ENCODE assay signal across 22 cellular contexts in the genomic region with DNA sequence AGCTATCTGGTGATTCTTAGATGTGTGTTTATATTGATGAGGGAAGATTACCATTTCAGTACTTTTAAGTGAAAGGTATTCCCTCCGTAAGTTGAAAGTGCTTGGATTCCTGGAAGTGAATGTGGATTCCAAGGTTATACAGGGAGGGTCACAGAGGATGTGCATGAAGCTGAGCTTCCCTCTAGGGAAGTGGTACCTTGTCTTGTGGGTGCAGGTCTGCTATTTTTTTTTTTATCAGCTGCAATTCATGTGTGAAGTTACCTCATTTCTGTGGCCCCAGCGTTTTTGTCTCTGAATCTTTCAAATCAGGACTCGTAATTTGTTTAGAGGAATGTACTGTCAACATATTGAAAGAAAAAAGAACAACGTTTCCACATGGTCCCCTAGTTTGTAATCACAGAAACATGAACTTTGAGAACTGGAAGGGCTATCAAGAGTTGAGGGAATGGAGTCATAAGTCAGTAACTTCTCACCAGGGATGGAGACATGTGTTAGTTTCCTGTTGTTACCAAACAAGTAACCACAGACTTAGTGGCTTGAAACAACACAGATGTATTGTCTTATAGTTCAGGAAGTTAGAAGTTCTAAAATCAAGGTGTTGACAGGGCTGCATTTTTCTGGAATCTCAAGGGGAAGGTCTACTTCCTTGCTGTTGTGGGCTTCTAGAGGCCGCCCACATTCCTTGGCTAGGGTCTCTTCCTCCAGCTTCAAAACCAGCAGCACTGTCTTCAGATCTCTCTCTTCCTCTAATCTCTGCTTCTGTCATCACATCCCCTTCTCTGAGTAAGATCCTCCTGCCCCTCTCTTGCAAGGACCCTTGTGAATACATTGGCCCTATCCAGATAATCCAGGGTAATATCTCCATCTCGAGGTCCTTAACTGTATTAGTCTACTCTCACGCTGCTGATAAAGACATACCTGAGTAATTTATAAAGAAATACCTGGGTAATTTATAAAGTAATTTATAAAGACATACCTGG.
DNase-seq lines count a peak whose midpoint lies in the region; ATAC-seq, FAIRE-seq and TF ChIP-seq lines count a peak whose summit lies in the region.
"Had no signal": no experiment of that assay in that cellular context is flagged by ENCODE, and none has a peak within 500 bp of the region (broad histone marks: within the 10 kb centered on the region; RNA-seq: fewer than 3 reads in every experiment).

No MANE protein-coding gene starts in this region.

- DNase-seq in AG10803 (ENCODE audit: low read depth) (peak; percentile 95), GM03348 (ENCODE audit: low spot score) (peak; percentile 20), Peyer's patch (no peak), fibroblast of pulmonary artery (ENCODE audit: low read depth) (peak; percentile 63), WERI-Rb-1 (no peak), HTR-8/SVneo (ENCODE audit: insufficient read length, low spot score) (no peak)
- no peak for DNase-seq in stimulated activated CD4-positive, alpha-beta T cell treated with anti-CD3 and anti-CD28 coated beads, Interleukin-4, amount 100 ng/mL, for 1 hour
- DNase-seq: activated naive CD4-positive, alpha-beta T cell treated with anti-CD3 and anti-CD28 coated beads, Interleukin-2, amount 50 U/mL, for 16 hours; BE2C; endodermal cell; foreskin melanocyte; NCI-H1694; NCI-H446 treated with DMSO at 0.1 percent for 48 hours; right cardiac atrium; stimulated activated CD4-positive, alpha-beta T cell treated with anti-CD3 and anti-CD28 coated beads, Interleukin-4, amount 100 ng/mL, for 24 hours; trophoblast cell had no signal

- FAIRE-seq in HTR-8/SVneo (lab: Jason Lieb, UNC), result no peak

- no peak for TF ChIP-seq POLR2A in Peyer's patch (IDR thresholded peaks at IDR 0.05)

- no peaks in the 10 kb centered on the region for H3K27me3 ChIP-seq in Peyer's patch
- H3K27me3 ChIP-seq in WERI-Rb-1 (ENCODE audit: insufficient read depth, low read depth, severe bottlenecking), result no peaks in the 10 kb centered on the region
- H3K27me3 ChIP-seq: BE2C had no signal

- no peaks in the 10 kb centered on the region for H3K4me1 ChIP-seq in Peyer's patch
- H3K4me1 ChIP-seq: BE2C had no signal

- H3K36me3 ChIP-seq in Peyer's patch (no peaks in the 10 kb centered on the region), WERI-Rb-1 (no peaks in the 10 kb centered on the region)
- H3K36me3 ChIP-seq: BE2C had no signal

- ATAC-seq in HG03196 (IDR thresholded peaks at IDR 0.05; ENCODE audit: unreplicated experiment), result no peak
- ATAC-seq: HCT116, right cardiac atrium had no signal

- H3K9me3 ChIP-seq in Peyer's patch (no peaks in the 10 kb centered on the region), WERI-Rb-1 (ENCODE audit: severe bottlenecking) (no peaks in the 10 kb centered on the region)
- H3K9me3 ChIP-seq: BE2C had no signal

- TF ChIP-seq CTCF in AG10803 (conservative IDR thresholded peaks at IDR 0.05; ENCODE audit: low read length) (no peak), Peyer's patch (IDR thresholded peaks at IDR 0.05) (no peak), fibroblast of pulmonary artery (IDR thresholded peaks at IDR 0.05; ENCODE audit: low read length, missing control alignments) (no peak), WERI-Rb-1 (IDR thresholded peaks at IDR 0.05; ENCODE audit: low read depth, low read length) (no peak)

- peak overlapping the region in 3 of 4 donors; percentile 5 to 39 (median 10) for H3K27ac ChIP-seq in Peyer's patch
- H3K27ac ChIP-seq in WERI-Rb-1, result no peak overlapping the region
- H3K27ac ChIP-seq: HL-60, KMS-11, SK-N-MC had no signal

- H3K4me3 ChIP-seq in AG10803 (ENCODE audit: low read length), result no peak overlapping the region
- H3K4me3 ChIP-seq in Peyer's patch, result no peak overlapping the region
- H3K4me3 ChIP-seq in fibroblast of pulmonary artery (replicated peaks; ENCODE audit: low read depth, low read length), result no peak overlapping the region
- no peak overlapping the region for H3K4me3 ChIP-seq in WERI-Rb-1 (ENCODE audit: low read depth, low read length)
- H3K4me3 ChIP-seq: lung, SK-N-MC had no signal

Comparison
In these comparisons a context has a peak if more than half of its experiments do, and no peak if none do; other contexts are left out.
1. DNase-seq: peak in AG10803 (single experiment), GM03348 (single experiment) and fibroblast of pulmonary artery (single experiment); none in Peyer's patch (0 of 3), WERI-Rb-1 (single experiment), stimulated activated CD4-positive, alpha-beta T cell treated with anti-CD3 and anti-CD28 coated beads, Interleukin-4, amount 100 ng/mL, for 1 hour (single experiment) and HTR-8/SVneo (single experiment).